Comparison of ENCODE assay signal across 1 cellular context in the genomic region with DNA sequence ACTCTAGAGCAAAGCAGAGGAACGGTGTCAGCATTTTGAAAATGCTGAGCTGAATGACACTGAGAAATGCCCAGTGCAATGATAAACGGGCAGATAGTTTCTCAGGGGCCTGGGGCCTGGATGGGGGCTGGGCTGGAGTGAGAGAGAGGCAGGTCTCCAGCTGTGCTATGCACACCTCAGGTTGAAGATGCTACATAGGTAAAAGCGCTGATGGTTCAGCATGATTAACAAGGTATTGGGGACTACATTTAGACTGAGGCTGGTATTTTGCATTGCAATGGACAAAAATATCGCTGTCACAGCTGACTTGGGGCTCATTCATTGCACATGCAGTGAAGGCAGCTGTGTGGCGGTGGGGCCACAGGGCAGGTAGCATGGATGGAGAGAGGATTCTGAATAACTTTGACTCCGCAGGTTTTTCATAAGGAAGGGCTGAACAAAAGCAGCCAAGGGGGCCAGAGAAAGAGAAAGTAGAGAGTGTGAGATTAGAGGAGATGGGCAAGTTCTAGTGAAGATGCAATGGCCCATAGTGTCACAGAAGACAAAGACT.
TF ChIP-seq lines count a peak whose summit lies in the region.

No MANE protein-coding gene starts in this region.

TF ChIP-seq in IMR-90, 13 proteins besides CTCF, POLR2A, EP300 and RAD21 (continued from another document):
- TF ChIP-seq, protein P1, sequence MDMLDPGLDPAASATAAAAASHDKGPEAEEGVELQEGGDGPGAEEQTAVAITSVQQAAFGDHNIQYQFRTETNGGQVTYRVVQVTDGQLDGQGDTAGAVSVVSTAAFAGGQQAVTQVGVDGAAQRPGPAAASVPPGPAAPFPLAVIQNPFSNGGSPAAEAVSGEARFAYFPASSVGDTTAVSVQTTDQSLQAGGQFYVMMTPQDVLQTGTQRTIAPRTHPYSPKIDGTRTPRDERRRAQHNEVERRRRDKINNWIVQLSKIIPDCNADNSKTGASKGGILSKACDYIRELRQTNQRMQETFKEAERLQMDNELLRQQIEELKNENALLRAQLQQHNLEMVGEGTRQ (IDR thresholded peaks at IDR 0.05; ENCODE audit: low read depth, low read length), result no peak
- TF ChIP-seq NFE2L2 (IDR thresholded peaks at IDR 0.05; ENCODE audit: low read depth, low read length), result no peak
- TF ChIP-seq CHD1 (IDR thresholded peaks at IDR 0.05; ENCODE audit: low read depth, low read length), result no peak
TF ChIP-seq in IMR-90: peak in this region for 0.
